21 cellular contexts compared by ENCODE assay signal in the genomic region with DNA sequence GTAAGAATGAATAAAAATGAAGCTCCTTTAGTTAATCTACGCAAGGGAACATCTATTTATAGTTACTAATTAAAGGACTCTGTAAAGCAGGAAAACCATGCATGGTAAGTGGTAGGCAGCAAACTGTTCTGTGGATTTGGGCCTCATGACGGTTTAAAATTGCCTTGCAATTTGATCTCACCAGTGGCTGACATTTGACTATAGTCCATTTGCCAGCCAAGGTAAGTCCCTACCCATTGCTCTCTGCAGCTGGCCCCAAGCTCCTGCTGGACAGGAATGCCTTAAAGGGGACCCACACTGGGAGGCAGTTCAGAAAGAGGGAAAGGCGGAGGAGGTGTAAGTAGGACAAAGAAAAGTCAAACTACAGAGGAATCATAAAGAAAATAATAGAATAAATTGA.
DNase-seq lines count a peak whose midpoint lies in the region; ATAC-seq and TF ChIP-seq lines count a peak whose summit lies in the region.
"Had no signal": no experiment of that assay in that cellular context is flagged by ENCODE, and none has a peak within 500 bp of the region (broad histone marks: within the 10 kb centered on the region; RNA-seq: fewer than 3 reads in every experiment).

No MANE protein-coding gene starts in this region.

- POLR2A ChIA-PET in activated CD4-positive, alpha-beta T cell treated with anti-CD3 and anti-CD28 coated beads, Interleukin-2, amount 10 ng/mL, durations not matched to agents 7 days and 5 days (lab: Charles Lee): no interaction called here
- POLR2A ChIA-PET in WTC11 (lab: Charles Lee): no interaction called here

- H3K4me1 ChIP-seq in skeletal muscle tissue (ENCODE audit: control insufficient read depth in 3 of 3, insufficient read depth in 3 of 3, low read length in 3 of 3) (peaks cover 42 to 52% (median 45%) of the 10 kb centered on the region in 3 donors), osteoblast (ENCODE audit: insufficient read depth, low read length) (peaks cover 4% of the 10 kb centered on the region)
- H3K4me1 ChIP-seq: foreskin keratinocyte, SJCRH30 had no signal

- no peaks in the 10 kb centered on the region for H3K27me3 Mint-ChIP-seq in activated CD4-positive, alpha-beta T cell treated with anti-CD3 and anti-CD28 coated beads, Interleukin-2, amount 10 ng/mL, durations not matched to agents 7 days and 5 days
- no peaks in the 10 kb centered on the region for H3K27me3 Mint-ChIP-seq in WTC11 (ENCODE audit: low read depth)
- H3K27me3 Mint-ChIP-seq: activated T-cell treated with anti-CD3 and anti-CD28 coated beads, Interleukin-2, amount 50 U/mL, for 24 hours; stimulated activated naive B cell treated with anti-CD40 and anti-IgM and Interleukin-4, amounts not matched to agents 10 μg/mL and 1 μg/mL and 100 μg/mL, for 72 hours; type B pancreatic cell had no signal

- peak overlapping the region in 1 of 3 donors; percentile 3 for H3K4me3 ChIP-seq in skeletal muscle tissue (ENCODE audit: low read length in 3 of 3)
- no peak overlapping the region for H3K4me3 ChIP-seq in osteoblast (ENCODE audit: insufficient read depth, low read length)
- H3K4me3 ChIP-seq: SJCRH30 had no signal

- no peaks in the 10 kb centered on the region for H3K79me2 ChIP-seq in osteoblast (ENCODE audit: insufficient read depth, low read length)

- H3K36me3 Mint-ChIP-seq in activated CD4-positive, alpha-beta T cell treated with anti-CD3 and anti-CD28 coated beads, Interleukin-2, amount 10 ng/mL, durations not matched to agents 7 days and 5 days (ENCODE audit: low read depth): peaks cover 76% of the 10 kb centered on the region
- peaks cover 8% of the 10 kb centered on the region for H3K36me3 Mint-ChIP-seq in WTC11

- no peak overlapping the region for H2AFZ ChIP-seq in osteoblast (ENCODE audit: low read length)

- H3K4me3 Mint-ChIP-seq in activated CD4-positive, alpha-beta T cell treated with anti-CD3 and anti-CD28 coated beads, Interleukin-2, amount 10 ng/mL, durations not matched to agents 7 days and 5 days: no peak overlapping the region
- no peak overlapping the region for H3K4me3 Mint-ChIP-seq in WTC11
- H3K4me3 Mint-ChIP-seq: activated T-cell treated with anti-CD3 and anti-CD28 coated beads, Interleukin-2, amount 50 U/mL, for 24 hours; stimulated activated naive B cell treated with anti-CD40 and anti-IgM and Interleukin-4, amounts not matched to agents 10 μg/mL and 1 μg/mL and 100 μg/mL, for 72 hours; type B pancreatic cell had no signal

- H3K9me3 Mint-ChIP-seq in activated CD4-positive, alpha-beta T cell treated with anti-CD3 and anti-CD28 coated beads, Interleukin-2, amount 10 ng/mL, durations not matched to agents 7 days and 5 days: peaks cover 16% of the 10 kb centered on the region
- H3K9me3 Mint-ChIP-seq in WTC11: peaks cover 14% of the 10 kb centered on the region
- H3K9me3 Mint-ChIP-seq: activated T-cell treated with anti-CD3 and anti-CD28 coated beads, Interleukin-2, amount 50 U/mL, for 24 hours; stimulated activated naive B cell treated with anti-CD40 and anti-IgM and Interleukin-4, amounts not matched to agents 10 μg/mL and 1 μg/mL and 100 μg/mL, for 72 hours had no signal

- H3K27ac Mint-ChIP-seq in activated CD4-positive, alpha-beta T cell treated with anti-CD3 and anti-CD28 coated beads, Interleukin-2, amount 10 ng/mL, durations not matched to agents 7 days and 5 days: peak overlapping the region; percentile 58
- no peak overlapping the region for H3K27ac Mint-ChIP-seq in WTC11
- H3K27ac Mint-ChIP-seq: stimulated activated naive B cell treated with anti-CD40 and anti-IgM and Interleukin-4, amounts not matched to agents 10 μg/mL and 1 μg/mL and 100 μg/mL, for 72 hours; type B pancreatic cell had no signal

- no peak for TF ChIP-seq CTCF in WTC11 (IDR thresholded peaks at IDR 0.05)
- TF ChIP-seq CTCF in osteoblast (IDR thresholded peaks at IDR 0.05; ENCODE audit: extremely low read depth, low read depth, low read length): no peak

- H3K27ac ChIP-seq in skeletal muscle tissue (ENCODE audit: low read depth, low read length) (peak overlapping the region; percentile 86), osteoblast (ENCODE audit: low read depth, low read length) (no peak overlapping the region)
- H3K27ac ChIP-seq: C4-2B, foreskin keratinocyte, SJCRH30 had no signal

- no peak overlapping the region for H3K4me2 ChIP-seq in osteoblast (ENCODE audit: insufficient read depth, low read length)

- peak overlapping the region in 1 of 3 donors; percentile 2 for H3K9ac ChIP-seq in skeletal muscle tissue (ENCODE audit: low read depth in 1 of 3, low read length in 3 of 3)

- H4K20me1 ChIP-seq in osteoblast (ENCODE audit: insufficient read depth, low read length): no peaks in the 10 kb centered on the region

- no peaks in the 10 kb centered on the region for H3K36me3 ChIP-seq in skeletal muscle tissue (ENCODE audit: control insufficient read depth in 3 of 3, insufficient read depth in 3 of 3, low read length in 3 of 3)
- no peaks in the 10 kb centered on the region for H3K36me3 ChIP-seq in osteoblast (ENCODE audit: insufficient read depth, low read length)
- H3K36me3 ChIP-seq: SJCRH30 had no signal

- intact Hi-C loops in left ventricle myocardium superior (cut with micrococcal nuclease): no loop called here

- peak; percentile 85 for ATAC-seq in WTC11
- peak; percentile 74 for ATAC-seq in left ventricle myocardium superior
- ATAC-seq in GM19467 (IDR thresholded peaks at IDR 0.05; ENCODE audit: unreplicated experiment): no peak
- ATAC-seq: foreskin keratinocyte; stimulated activated naive B cell treated with anti-CD40 and anti-IgM and Interleukin-4, amounts not matched to agents 10 μg/mL and 1 μg/mL and 100 μg/mL, for 72 hours had no signal

- CTCF ChIA-PET in activated CD4-positive, alpha-beta T cell treated with anti-CD3 and anti-CD28 coated beads, Interleukin-2, amount 10 ng/mL, durations not matched to agents 7 days and 5 days (lab: Charles Lee): interaction anchor here (0.6 kb wide), 1 partner anchor 295 kb away, joined by 3 read pairs; no protein-coding TSS in a partner anchor
- CTCF ChIA-PET in WTC11 (lab: Charles Lee): no interaction called here

- no peak for DNase-seq in activated CD4-positive, alpha-beta T cell treated with anti-CD3 and anti-CD28 coated beads, Interleukin-2, amount 10 ng/mL, durations not matched to agents 7 days and 5 days
- no peak for DNase-seq in activated CD4-positive, alpha-beta T cell treated with anti-CD3 and anti-CD28 coated beads, Interleukin-2, amount 50 U/mL, for 4 hours
- DNase-seq in WTC11 (ENCODE audit: low spot score) (no peak), left ventricle myocardium superior (no peak), anterior cingulate cortex (lab: John Stamatoyannopoulos, UW) (no peak), osteoblast (ENCODE audit: insufficient read length, low spot score, missing footprints) (no peak)
- DNase-seq: activated T-cell treated with anti-CD3 and anti-CD28 coated beads, Interleukin-2, amount 50 U/mL, for 24 hours; amniotic stem cell; DMS79; foreskin keratinocyte; HCEC 1CT; Karpas-422; NCI-H1105 treated with DMSO at 0.1 percent for 48 hours; NCI-H526 treated with DMSO at 0.1 percent for 48 hours; SJCRH30; stimulated activated CD4-positive, alpha-beta T cell treated with anti-CD3 and anti-CD28 coated beads, Interleukin-12 subunit alpha, Interleukin-12 subunit beta, amount 100 ng/mL, for 4 hours; stimulated activated naive B cell treated with anti-CD40 and anti-IgM and Interleukin-4, amounts not matched to agents 10 μg/mL and 1 μg/mL and 100 μg/mL, for 72 hours had no signal

- no peaks in the 10 kb centered on the region for H3K9me3 ChIP-seq in skeletal muscle tissue (ENCODE audit: control insufficient read depth in 3 of 3, low read length in 3 of 3)
- no peaks in the 10 kb centered on the region for H3K9me3 ChIP-seq in osteoblast (ENCODE audit: low read depth, low read length)
- H3K9me3 ChIP-seq: SJCRH30 had no signal

- peaks cover 45% of the 10 kb centered on the region for H3K4me1 Mint-ChIP-seq in activated CD4-positive, alpha-beta T cell treated with anti-CD3 and anti-CD28 coated beads, Interleukin-2, amount 10 ng/mL, durations not matched to agents 7 days and 5 days
- peaks cover 36% of the 10 kb centered on the region for H3K4me1 Mint-ChIP-seq in WTC11

- H3K27me3 ChIP-seq in skeletal muscle tissue (ENCODE audit: control insufficient read depth in 3 of 3, insufficient read depth in 3 of 3, low read length in 3 of 3): no peaks in the 10 kb centered on the region
- H3K27me3 ChIP-seq in osteoblast (ENCODE audit: insufficient read depth, low read length): no peaks in the 10 kb centered on the region
- H3K27me3 ChIP-seq: foreskin keratinocyte, SJCRH30 had no signal

TF ChIP-seq in WTC11, 78 proteins besides CTCF, POLR2A, EP300 and RAD21 (continues in another document):
- no peak for TF ChIP-seq E2F4 (CRISPR knock-in tag; IDR thresholded peaks at IDR 0.05; ENCODE audit: borderline replicate concordance, low read depth)
- no peak for TF ChIP-seq ATF3 (CRISPR knock-in tag; conservative IDR thresholded peaks at IDR 0.05)
- no peak for TF ChIP-seq JUN (CRISPR knock-in tag; IDR thresholded peaks at IDR 0.05)
- no peak for TF ChIP-seq GRHL2 (CRISPR knock-in tag; IDR thresholded peaks at IDR 0.05; ENCODE audit: insufficient replicate concordance, severe bottlenecking)
- TF ChIP-seq CREB1 (CRISPR knock-in tag; IDR thresholded peaks at IDR 0.05): no peak
- TF ChIP-seq MLX (CRISPR knock-in tag; IDR thresholded peaks at IDR 0.05): no peak
- TF ChIP-seq NR1H2 (CRISPR knock-in tag; IDR thresholded peaks at IDR 0.05): no peak
